8 cellular contexts compared by ENCODE assay signal in the genomic region with DNA sequence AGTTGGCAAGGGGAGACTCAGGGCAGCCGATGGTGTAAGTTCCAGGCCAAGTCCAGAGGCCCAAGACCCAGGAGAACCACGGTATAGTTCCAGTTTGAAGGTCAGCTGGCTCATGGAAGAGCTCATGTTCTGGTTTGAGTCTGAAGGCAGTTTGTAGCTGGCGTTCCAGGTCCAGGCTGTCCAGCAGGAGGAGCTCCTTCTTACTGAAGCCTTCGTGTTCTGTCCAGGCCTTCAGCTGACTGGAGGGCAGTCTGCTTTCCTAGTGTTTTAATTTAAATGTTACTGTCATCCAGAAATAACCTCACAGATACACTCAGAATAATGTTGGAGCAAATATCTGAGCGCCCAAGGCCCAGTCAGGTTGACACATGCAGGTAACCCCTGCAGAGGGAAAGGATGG. TPM values are rescaled to one million over a fixed set of nuclear protein-coding genes. Genes with fewer than 3 reads are reported as not detected.
DNase-seq lines count a peak whose midpoint lies in the region; ATAC-seq and TF ChIP-seq lines count a peak whose summit lies in the region.

No MANE protein-coding gene starts in this region.

- H4K20me1 ChIP-seq in BLaER1: peaks cover 85% of the 10 kb centered on the region

- no peaks in the 10 kb centered on the region for H3K27me3 Mint-ChIP-seq in mesothelial cell of epicardium (ENCODE audit: low read depth)

- peaks cover 16% of the 10 kb centered on the region for H3K4me1 Mint-ChIP-seq in mesothelial cell of epicardium

- DNase-seq in LHCN-M2 (ENCODE audit: low read depth): peak; percentile 35
- no peak for DNase-seq in colonic mucosa
- no peak for DNase-seq in NCI-H2227 (lab: John Stamatoyannopoulos, UW; ENCODE audit: unreplicated experiment)
- no peak for DNase-seq in mesothelial cell of epicardium (ENCODE audit: low spot score in 2 of 2, unreplicated experiment in 2 of 2)

- H3K27ac ChIP-seq in BLaER1 (no peak overlapping the region), colonic mucosa (peak overlapping the region; percentile 13), muscle layer of colon (ENCODE audit: low read depth, low read length) (peak overlapping the region; percentile 79)

- H3K9me3 ChIP-seq in BLaER1 (no peaks in the 10 kb centered on the region), colonic mucosa (no peaks in the 10 kb centered on the region), muscle layer of colon (ENCODE audit: low read length) (no peaks in the 10 kb centered on the region)

- intact Hi-C loops in colonic mucosa (cut with DNase I): loop anchor here (5.0 kb wide), 1 partner anchor 36 kb away; no protein-coding TSS in a partner anchor

- H3K27ac Mint-ChIP-seq in mesothelial cell of epicardium: no peak overlapping the region

- ATAC-seq in HG03159 (IDR thresholded peaks at IDR 0.05; ENCODE audit: unreplicated experiment) (no peak), GM21576 (IDR thresholded peaks at IDR 0.05; ENCODE audit: unreplicated experiment) (no peak)

- peaks cover 18% of the 10 kb centered on the region for H3K36me3 Mint-ChIP-seq in mesothelial cell of epicardium

- H3K4me1 ChIP-seq in BLaER1: peaks cover 41% of the 10 kb centered on the region
- peaks cover 12% of the 10 kb centered on the region for H3K4me1 ChIP-seq in colonic mucosa
- peaks cover 69% of the 10 kb centered on the region for H3K4me1 ChIP-seq in muscle layer of colon (ENCODE audit: insufficient read depth, low read length)

- H3K4me3 ChIP-seq in BLaER1 (no peak overlapping the region), colonic mucosa (no peak overlapping the region), muscle layer of colon (ENCODE audit: low read depth in 1 of 2, low read length in 2 of 2) (no peak overlapping the region)

- TF ChIP-seq CTCF in colonic mucosa (IDR thresholded peaks at IDR 0.05) (peak; percentile 37), mesothelial cell of epicardium (IDR thresholded peaks at IDR 0.05; ENCODE audit: unreplicated experiment) (no peak)

- H3K4me2 ChIP-seq in BLaER1: peak overlapping the region; percentile 55; the same call in 1 of the 2 replicates

- H3K9me3 Mint-ChIP-seq in mesothelial cell of epicardium: no peaks in the 10 kb centered on the region

- no peak overlapping the region for H3K4me3 Mint-ChIP-seq in mesothelial cell of epicardium

- H3K27me3 ChIP-seq in BLaER1 (no peaks in the 10 kb centered on the region), colonic mucosa (no peaks in the 10 kb centered on the region), muscle layer of colon (ENCODE audit: control insufficient read depth in 1 of 2, insufficient read depth in 2 of 2, low read length in 2 of 2) (no peaks in the 10 kb centered on the region)

- H3K36me3 ChIP-seq in BLaER1 (peaks cover 84% of the 10 kb centered on the region), colonic mucosa (no peaks in the 10 kb centered on the region), muscle layer of colon (ENCODE audit: insufficient read depth, low read length) (peaks cover 24% of the 10 kb centered on the region)

- H3K9ac ChIP-seq in BLaER1 (no peak overlapping the region), colonic mucosa (ENCODE audit: low read depth in 2 of 2, low read length in 2 of 2) (peak overlapping the region in 1 of 2 donors; percentile 23), muscle layer of colon (ENCODE audit: low read length) (no peak overlapping the region)

RNA-seq across cellular contexts. Expression of a gene that starts 4.2 kb away (rescaled TPM):
- total RNA-seq in LHCN-M2 (2014; rRNA removed) (144 and 166 TPM in 2 replicates), colonic mucosa (100 to 1,000 TPM; 122 to 158 TPM), mesothelial cell of epicardium (199 to 201 TPM (median 200 TPM) in 3 replicates)
- polyA plus RNA-seq in LHCN-M2 (2012): 93.9 TPM

RNA-seq across cellular contexts. Expression of a gene that starts 39.9 kb away (rescaled TPM):
- 28.0 and 33.7 TPM in 2 replicates for total RNA-seq in LHCN-M2 (2014; rRNA removed)
- 32.6 TPM for polyA plus RNA-seq in LHCN-M2 (2012)
- 10 to 100 TPM; 33.0 to 35.9 TPM for total RNA-seq in colonic mucosa
- 67.9 to 77.6 TPM (median 72.2 TPM) in 3 replicates for total RNA-seq in mesothelial cell of epicardium
